2 cellular contexts compared by ENCODE assay signal in the genomic region with DNA sequence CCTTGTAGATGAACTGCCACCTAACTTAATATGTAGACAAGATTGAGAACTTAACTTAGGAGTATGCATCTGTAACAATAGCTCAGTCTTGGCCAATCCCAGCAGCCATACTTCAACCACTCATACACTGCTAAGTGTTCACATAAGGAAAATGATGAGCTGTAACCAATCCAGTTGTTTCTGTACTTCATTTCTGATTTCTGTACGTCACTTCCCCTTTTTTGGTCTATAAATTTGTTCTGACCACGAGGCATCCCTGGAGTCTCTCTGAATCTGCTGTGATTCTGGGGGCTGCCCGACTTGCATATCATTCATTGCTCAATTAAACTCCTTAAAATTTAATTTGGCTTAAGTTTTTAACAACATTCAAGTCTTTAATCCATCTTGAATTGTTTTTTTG.
A peak's percentile ranks its signal among the peaks of the same experiment; 100 is the strongest.
TF ChIP-seq lines count a peak whose summit lies in the region.

No MANE protein-coding gene starts in this region.

TF ChIP-seq in GM12891, 5 proteins besides CTCF, POLR2A, EP300 and RAD21:
- TF ChIP-seq SPI1 (IDR thresholded peaks at IDR 0.05; ENCODE audit: low read depth, low read length) = peak; percentile 68
- TF ChIP-seq POU2F2 (IDR thresholded peaks at IDR 0.05; ENCODE audit: low read depth, low read length) = no peak

TF ChIP-seq in GM12878, 131 proteins besides CTCF, POLR2A, EP300 and RAD21:
- TF ChIP-seq FOXK2 (IDR thresholded peaks at IDR 0.05) (no peak), CBX3 (IDR thresholded peaks at IDR 0.05; ENCODE audit: borderline replicate concordance, low read depth) (no peak), RFX5 (IDR thresholded peaks at IDR 0.05; ENCODE audit: low read depth, low read length) (no peak), SPI1 (IDR thresholded peaks at IDR 0.05; ENCODE audit: borderline replicate concordance, insufficient read depth, low read depth, low read length) (peak; percentile 61; the same call in 1 of the 2 replicates)
TF ChIP-seq in GM12878: peak in this region for 1.
